8 cellular contexts compared by ENCODE assay signal in the genomic region with DNA sequence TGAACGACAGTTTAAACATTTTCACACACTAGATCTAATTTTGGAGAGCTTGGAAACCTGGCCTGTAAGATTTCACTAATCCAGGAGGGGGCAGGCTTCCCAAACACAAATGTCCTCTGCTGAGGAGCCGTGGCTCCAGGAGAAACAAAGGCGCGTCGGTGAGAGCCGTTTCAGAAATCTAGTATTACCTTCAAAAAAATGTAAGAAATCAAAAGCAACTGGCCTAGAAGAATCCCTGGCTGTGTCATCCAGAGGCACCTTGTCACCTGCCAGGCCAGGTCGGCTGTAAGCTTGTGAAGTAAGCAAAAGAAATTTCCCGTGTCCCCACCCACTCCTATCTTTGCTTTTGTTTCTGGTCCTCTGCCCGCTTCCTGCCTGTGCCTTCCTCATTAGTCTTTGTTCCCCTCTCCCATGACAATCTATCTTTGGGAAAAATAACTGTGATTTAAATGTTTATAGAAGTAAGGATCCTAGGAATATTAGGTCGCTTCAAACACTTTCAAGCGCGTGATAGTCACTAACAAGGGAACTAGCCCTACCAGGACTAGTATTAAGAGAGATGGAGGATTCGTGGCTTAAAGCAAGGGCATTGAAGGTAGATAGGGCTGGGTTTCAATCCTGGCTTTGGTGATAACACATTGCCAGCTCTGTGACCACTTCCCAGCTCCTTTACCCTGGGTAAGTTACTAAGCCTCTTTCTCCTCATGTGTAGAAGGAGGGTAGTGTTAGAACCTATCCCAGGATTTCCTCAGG.
DNase-seq lines count a peak whose midpoint lies in the region; ATAC-seq and TF ChIP-seq lines count a peak whose summit lies in the region.

No MANE protein-coding gene starts in this region.

- WGBS in lower leg skin, 2 donors, result 17 to 22% methylated on average over 13 of the region's 13 CpGs

- no peak for TF ChIP-seq CTCF in lower leg skin (IDR thresholded peaks at IDR 0.05)

- no peak overlapping the region for H3K4me3 ChIP-seq in lower leg skin (ENCODE audit: low read depth, poor library complexity, severe bottlenecking)

- DNase-seq in A172 (ENCODE audit: low spot score) (peak; percentile 59), NCI-H2227 (lab: John Stamatoyannopoulos, UW; ENCODE audit: unreplicated experiment) (peak; percentile 88), dermis blood vessel endothelial cell (peak; percentile 83), lower leg skin (ENCODE audit: low spot score in 2 of 2) (peak; percentile 69 to 86)
- peak; percentile 79 for DNase-seq in activated CD4-positive, alpha-beta T cell treated with anti-CD3 and anti-CD28 coated beads for 48 hours
- peak; percentile 43 to 53 for DNase-seq in stimulated activated CD4-positive, alpha-beta T cell treated with anti-CD3 and anti-CD28 coated beads, Interleukin-4, amount 100 ng/mL, for 4 hours

- intact Hi-C loops in lower leg skin (cut with DNase I; ENCODE audit: low total_unique reads), result loop anchor here (5.0 to 10.0 kb wide), 2 partner anchors 408 to 575 kb away; no protein-coding TSS in a partner anchor

- TF ChIP-seq POLR2A in lower leg skin (IDR thresholded peaks at IDR 0.05), result no peak

- ATAC-seq in GM18498 (IDR thresholded peaks at IDR 0.05; ENCODE audit: unreplicated experiment) (peak; percentile 84), HG03064 (IDR thresholded peaks at IDR 0.05; ENCODE audit: low read depth, unreplicated experiment) (peak; percentile 66)
